ENCODE assay signal across 12 cellular contexts in the genomic region with DNA sequence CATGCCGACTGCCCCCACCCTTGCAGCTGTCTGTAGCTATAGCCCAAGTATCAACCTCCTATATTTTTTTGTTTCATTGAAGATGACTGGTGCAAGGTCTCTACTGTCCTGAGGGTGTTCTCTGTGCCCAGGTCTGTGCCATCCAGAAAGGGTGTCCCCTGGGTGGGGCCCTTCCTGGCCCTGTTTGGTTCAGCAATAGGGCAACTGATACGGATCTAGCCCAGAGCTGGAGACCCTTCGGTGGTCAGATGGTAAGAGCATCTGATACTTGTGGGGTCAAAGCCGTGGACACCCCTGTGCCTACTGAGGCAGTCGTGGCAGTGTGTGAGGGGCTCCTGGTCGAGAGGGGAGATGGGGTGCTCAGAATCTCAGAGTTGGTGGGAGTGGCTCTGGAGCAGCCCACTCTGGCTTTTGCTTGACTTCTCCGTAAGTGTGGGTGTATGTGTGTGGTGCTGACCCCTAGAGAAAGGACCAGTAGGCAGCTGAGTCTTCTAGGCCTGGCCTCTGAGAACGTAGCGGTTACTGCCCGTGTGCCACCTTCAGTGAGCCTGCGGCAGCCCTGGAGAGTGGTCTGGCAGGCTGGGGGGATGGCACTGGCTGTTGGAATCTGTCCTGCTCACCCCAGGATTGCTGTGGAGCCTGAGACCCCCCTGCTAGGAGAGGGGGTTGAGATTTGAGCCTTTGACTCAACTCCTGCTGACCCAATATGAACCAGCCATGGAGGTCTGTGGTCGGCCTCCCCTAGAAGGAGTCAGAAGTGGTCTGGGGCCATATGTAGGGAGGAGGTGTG. TPM values are rescaled to one million over a fixed set of nuclear protein-coding genes. Genes with fewer than 3 reads are reported as not detected.
DNase-seq lines count a peak whose midpoint lies in the region; ATAC-seq, FAIRE-seq and TF ChIP-seq lines count a peak whose summit lies in the region.
"Had no signal": no experiment of that assay in that cellular context is flagged by ENCODE, and none has a peak within 500 bp of the region (broad histone marks: within the 10 kb centered on the region; RNA-seq: fewer than 3 reads in every experiment).

No MANE protein-coding gene starts in this region.

- H3K23ac ChIP-seq in mesenchymal stem cell (ENCODE audit: low read length in 2 of 2), result no peak overlapping the region

- no peak overlapping the region for H2AK5ac ChIP-seq in mesenchymal stem cell (ENCODE audit: low read length, severe bottlenecking)

- H4K8ac ChIP-seq in mesenchymal stem cell (ENCODE audit: low read length), result no peak overlapping the region

- TF ChIP-seq POLR2A in A549 (IDR thresholded peaks at IDR 0.05; ENCODE audit: low read length), result no peak

- no peak overlapping the region for H2BK120ac ChIP-seq in mesenchymal stem cell (ENCODE audit: low read depth, low read length)

- no peak for TF ChIP-seq CTCF in A549 (IDR thresholded peaks at IDR 0.05)

- H3K14ac ChIP-seq in mesenchymal stem cell (ENCODE audit: low read length in 2 of 2), result peak overlapping the region in 1 of 2 experiments; percentile 80

- no peak overlapping the region for H2BK5ac ChIP-seq in mesenchymal stem cell (ENCODE audit: low read depth, low read length, poor library complexity, severe bottlenecking)

- POLR2A ChIA-PET in A549 (lab: Yijun Ruan, JAX), result no interaction called here

- no peak overlapping the region for H2BK15ac ChIP-seq in mesenchymal stem cell (ENCODE audit: low read depth, poor library complexity, severe bottlenecking)

- FAIRE-seq in A549 (lab: Jason Lieb, UNC), result no peak

- no peak for TF ChIP-seq EP300 in A549 (IDR thresholded peaks at IDR 0.05)

- peaks cover 19% of the 10 kb centered on the region for H3F3A ChIP-seq in GM23248 (ENCODE audit: insufficient read depth)

- no peaks in the 10 kb centered on the region for H3K9me2 ChIP-seq in GM23248 (ENCODE audit: insufficient read depth)

- H3K4me1 ChIP-seq in A549 (peaks cover 28% of the 10 kb centered on the region), GM23248 (ENCODE audit: insufficient read depth) (peaks cover 51% of the 10 kb centered on the region), adipocyte (ENCODE audit: control insufficient read depth, insufficient read depth, low read length) (peaks cover 52% of the 10 kb centered on the region), mesenchymal stem cell (ENCODE audit: control insufficient read depth, insufficient read depth, low read depth, low read length) (peaks cover 58% of the 10 kb centered on the region)

- ATAC-seq in A549 (no peak), HG03095 (IDR thresholded peaks at IDR 0.05; ENCODE audit: unreplicated experiment) (no peak), Right ventricle myocardium superior (ENCODE audit: poor library complexity) (no peak)

- H3K79me1 ChIP-seq in mesenchymal stem cell (replicated peaks; ENCODE audit: low read length, poor library complexity, severe bottlenecking), result peaks cover 13% of the 10 kb centered on the region

- H3K27me3 ChIP-seq in GM23248 (replicated peaks; ENCODE audit: insufficient read depth) (no peaks in the 10 kb centered on the region), adipocyte (replicated peaks; ENCODE audit: control insufficient read depth, insufficient read depth, low read length) (no peaks in the 10 kb centered on the region), mesenchymal stem cell (ENCODE audit: control insufficient read depth in 1 of 2, insufficient read depth in 1 of 2, low read length in 2 of 2) (no peaks in the 10 kb centered on the region)
- H3K27me3 ChIP-seq: cardiac muscle cell had no signal

- H3K36me3 ChIP-seq in GM23248 (ENCODE audit: low read depth), result no peaks in the 10 kb centered on the region
- peaks cover 9% of the 10 kb centered on the region for H3K36me3 ChIP-seq in adipocyte (ENCODE audit: control insufficient read depth, insufficient read depth, low read length, severe bottlenecking)
- H3K36me3 ChIP-seq in mesenchymal stem cell (ENCODE audit: control insufficient read depth in 1 of 2, insufficient read depth in 2 of 2, low read depth in 1 of 2, low read length in 2 of 2), result peaks cover 14 to 41% of the 10 kb centered on the region in 2 experiments
- H3K36me3 ChIP-seq: cardiac muscle cell had no signal

- H3K27ac ChIP-seq in A549 (0 out of 6 replicates have a peak overlapping the region, but pooled peaks of 1 of the 2 experiments have one; percentile 13), GM23248 (peak overlapping the region; percentile 99), mesenchymal stem cell (ENCODE audit: low read length, poor library complexity, severe bottlenecking) (no peak overlapping the region)
- H3K27ac ChIP-seq: cardiac muscle cell had no signal

- peaks cover 67% of the 10 kb centered on the region for H3K79me2 ChIP-seq in GM23248 (ENCODE audit: insufficient read depth)

- peak overlapping the region; percentile 48 for H4K91ac ChIP-seq in mesenchymal stem cell (ENCODE audit: low read length)

- no peak overlapping the region for H3K4me3 ChIP-seq in A549
- H3K4me3 ChIP-seq in GM23248, result peak overlapping the region; percentile 92
- peak overlapping the region; percentile 86 for H3K4me3 ChIP-seq in adipocyte (ENCODE audit: low read length)
- peak overlapping the region; percentile 71 to 94 for H3K4me3 ChIP-seq in mesenchymal stem cell (ENCODE audit: insufficient read depth in 1 of 2, low read depth in 1 of 2, low read length in 2 of 2)
- H3K4me3 ChIP-seq: cardiac muscle cell had no signal

- H3K4ac ChIP-seq in mesenchymal stem cell (ENCODE audit: low read depth in 1 of 2, low read length in 2 of 2), result peak overlapping the region in 1 of 2 experiments; percentile 30

- no peak overlapping the region for H3K18ac ChIP-seq in mesenchymal stem cell (ENCODE audit: low read depth in 1 of 2, low read length in 2 of 2)

- no peak for DNase-seq in A549 (ENCODE audit: low read depth in 1 of 2, low spot score in 1 of 2)
- no peak for DNase-seq in GM23248
- DNase-seq in adipocyte (ENCODE audit: low read depth), result no peak
- DNase-seq in mesenchymal stem cell, result no peak
- no peak for DNase-seq in activated gamma-delta T cell treated with Interleukin-2 at 50 U/mL for 16 hours
- DNase-seq in amniotic stem cell (lab: John Stamatoyannopoulos, UW), result no peak
- no peak for DNase-seq in Right ventricle myocardium superior
- DNase-seq: NCI-H1436 had no signal

- H3K9ac ChIP-seq in GM23248, result peak overlapping the region; percentile 100
- H3K9ac ChIP-seq in adipocyte (ENCODE audit: low read length), result peak overlapping the region; percentile 83
- H3K9ac ChIP-seq in mesenchymal stem cell (ENCODE audit: low read length), result peak overlapping the region; percentile 100

- CTCF ChIA-PET in A549 (lab: Yijun Ruan, JAX), result no interaction called here

- no peak for TF ChIP-seq RAD21 in A549 (conservative IDR thresholded peaks at IDR 0.05 in 1 of 2, IDR thresholded peaks at IDR 0.05 in 1 of 2)

- H4K20me1 ChIP-seq in GM23248 (ENCODE audit: insufficient read depth), result no peaks in the 10 kb centered on the region; the same call in 1 of the 2 replicates

- H3K9me3 ChIP-seq in A549 (no peaks in the 10 kb centered on the region), GM23248 (ENCODE audit: low read depth) (no peaks in the 10 kb centered on the region), adipocyte (ENCODE audit: control insufficient read depth, low read length) (no peaks in the 10 kb centered on the region), mesenchymal stem cell (ENCODE audit: control insufficient read depth, low read length) (no peaks in the 10 kb centered on the region)

- H2BK12ac ChIP-seq in mesenchymal stem cell (ENCODE audit: low read length in 2 of 2), result no peak overlapping the region

- intact Hi-C loops in Right ventricle myocardium superior (cut with DNase I), result no loop called here

- WGBS in A549 (ENCODE audit: missing lambda C conversion rate), result 97% methylated on average over 5 of the region's 12 CpGs
- WGBS in GM23248 (ENCODE audit: low coverage in 1 of 2, low lambda C conversion rate in 2 of 2, missing lambda C conversion rate in 2 of 2), 2 experiments, result 79 to 85% methylated on average over 12 of the region's 12 CpGs
- 89% methylated on average over 11 of the region's 12 CpGs for WGBS in mesenchymal stem cell

- in situ Hi-C loops in GM23248 (cut with MboI), result no loop called here

- H2AFZ ChIP-seq in GM23248 (no peak overlapping the region), mesenchymal stem cell (ENCODE audit: low read depth, low read length) (no peak overlapping the region)

- H3K4me2 ChIP-seq in A549, result peak overlapping the region; percentile 89; the same call in 2 of the 3 replicates
- peak overlapping the region; percentile 95 for H3K4me2 ChIP-seq in GM23248 (ENCODE audit: unreplicated experiment)
- H3K4me2 ChIP-seq in mesenchymal stem cell (ENCODE audit: low read length, poor library complexity, severe bottlenecking), result peak overlapping the region; percentile 84

RNA-seq across cellular contexts. Expression of gene AMPD2, which starts 2.7 kb away (rescaled TPM):
- 19.3 and 31.5 TPM in 2 replicates for polyA plus RNA-seq in A549 (2011; rRNA removed)
- polyA plus RNA-seq in A549 (2012; cell fraction: cytosol; rRNA removed), result 29.0 and 34.3 TPM in 2 replicates
- 203 and 228 TPM in 2 replicates for polyA plus RNA-seq in A549 (2012; cell fraction: nucleus; rRNA removed)
- 39.4 to 51.7 TPM (median 47.2 TPM) in 3 replicates for polyA plus RNA-seq in A549 (2017; fragmentation: RNase III; extraction: RNeasy Plus Mini Kit Qiagen cat#74134 plus additional on column Dnase treatment)
- 44.2 and 55.3 TPM in 2 replicates for polyA minus RNA-seq in A549 (2011; rRNA and poly(A)+ RNA removed)
- total RNA-seq in GM23248 (2014; rRNA removed; shearing (Covaris generic)), result 79.3 and 87.9 TPM in 2 replicates
- 61.1 and 61.3 TPM in 2 replicates for polyA plus RNA-seq in GM23248 (2016; fragmentation: Nextera tagmentation; extraction: Ambion mirVana)
- 61.6 TPM for polyA plus RNA-seq in mesenchymal stem cell (2013, experiment 1 of 2)
- polyA plus RNA-seq in mesenchymal stem cell (2013, experiment 2 of 2), result 55.5 TPM
- 11.5 TPM for total RNA-seq in Right ventricle myocardium superior

RNA-seq across cellular contexts. Expression of gene GNAT2, which starts 2.9 kb away (rescaled TPM):
- polyA plus RNA-seq in A549 (2011; rRNA removed), result 0.16 and 0.20 TPM in 2 replicates
- 0.09 and 0.13 TPM in 2 replicates for polyA plus RNA-seq in A549 (2012; cell fraction: cytosol; rRNA removed)
- not detected in 2 replicates for polyA plus RNA-seq in A549 (2012; cell fraction: nucleus; rRNA removed)
- 0.25 TPM in 1 of 3 replicates, not detected in the others for polyA plus RNA-seq in A549 (2017; fragmentation: RNase III; extraction: RNeasy Plus Mini Kit Qiagen cat#74134 plus additional on column Dnase treatment)
- 0.29 and 0.74 TPM in 2 replicates for polyA minus RNA-seq in A549 (2011; rRNA and poly(A)+ RNA removed)
- not detected in 2 replicates for total RNA-seq in GM23248 (2014; rRNA removed; shearing (Covaris generic))
- polyA plus RNA-seq in GM23248 (2016; fragmentation: Nextera tagmentation; extraction: Ambion mirVana), result 0.32 TPM in 1 of 2 replicates, not detected in the other
- 0.08 TPM for polyA plus RNA-seq in mesenchymal stem cell (2013, experiment 1 of 2)
- 0.26 TPM for polyA plus RNA-seq in mesenchymal stem cell (2013, experiment 2 of 2)
- not detected for total RNA-seq in Right ventricle myocardium superior
- total RNA-seq: cardiac muscle cell; kidney epithelial cell; T-helper 1 cell treated with Interleukin-12 subunit alpha and Interleukin-12 subunit beta and Interleukin-4 antibody, amounts not matched to agents 30 ng/mL and 1 ng/mL, for 36 hours had no signal
- polyA plus RNA-seq: cardiac muscle cell had no signal

RNA-seq across cellular contexts. Expression of gene GSTM4, which starts 33.6 kb away (rescaled TPM):
- polyA plus RNA-seq in A549 (2011; rRNA removed) (17.2 and 21.7 TPM in 2 replicates), A549 (2017; fragmentation: RNase III; extraction: RNeasy Plus Mini Kit Qiagen cat#74134 plus additional on column Dnase treatment) (13.0 to 14.3 TPM (median 13.6 TPM) in 3 replicates), GM23248 (2016; fragmentation: Nextera tagmentation; extraction: Ambion mirVana) (12.4 and 15.2 TPM in 2 replicates)
- polyA plus RNA-seq in A549 (2012; cell fraction: cytosol; rRNA removed), result 15.3 and 15.8 TPM in 2 replicates
- 16.9 and 17.9 TPM in 2 replicates for polyA plus RNA-seq in A549 (2012; cell fraction: nucleus; rRNA removed)
- 10.2 and 16.7 TPM in 2 replicates for polyA minus RNA-seq in A549 (2011; rRNA and poly(A)+ RNA removed)
- total RNA-seq in GM23248 (2014; rRNA removed; shearing (Covaris generic)), result 6.2 and 7.7 TPM in 2 replicates
- polyA plus RNA-seq in mesenchymal stem cell (2013, experiment 1 of 2), result 32.2 TPM
- 30.4 TPM for polyA plus RNA-seq in mesenchymal stem cell (2013, experiment 2 of 2)
- 37.3 TPM for total RNA-seq in Right ventricle myocardium superior

RNA-seq across cellular contexts. Expression of gene GSTM2, which starts 45.6 kb away (rescaled TPM):
- 4.8 and 6.0 TPM in 2 replicates for polyA plus RNA-seq in A549 (2011; rRNA removed)
- polyA plus RNA-seq in A549 (2012; cell fraction: cytosol; rRNA removed), result 5.0 and 6.5 TPM in 2 replicates
- 20.1 and 25.5 TPM in 2 replicates for polyA plus RNA-seq in A549 (2012; cell fraction: nucleus; rRNA removed)
- polyA plus RNA-seq in A549 (2017; fragmentation: RNase III; extraction: RNeasy Plus Mini Kit Qiagen cat#74134 plus additional on column Dnase treatment), result 5.3 to 7.2 TPM (median 6.5 TPM) in 3 replicates
- 3.4 and 4.5 TPM in 2 replicates for polyA minus RNA-seq in A549 (2011; rRNA and poly(A)+ RNA removed)
- 19.7 and 27.7 TPM in 2 replicates for total RNA-seq in GM23248 (2014; rRNA removed; shearing (Covaris generic))
- 40.1 and 41.2 TPM in 2 replicates for polyA plus RNA-seq in GM23248 (2016; fragmentation: Nextera tagmentation; extraction: Ambion mirVana)
- 75.2 TPM for polyA plus RNA-seq in mesenchymal stem cell (2013, experiment 1 of 2)
- 70.3 TPM for polyA plus RNA-seq in mesenchymal stem cell (2013, experiment 2 of 2)
- total RNA-seq in Right ventricle myocardium superior, result 70.8 TPM
